28 cellular contexts compared by ENCODE assay signal in genomic region chr3:106328224-106328623, GRCh38.
"Had no signal": no experiment of that assay in that cellular context is flagged by ENCODE, and none has a peak within 500 bp of the region (broad histone marks: within the 10 kb centered on the region; RNA-seq: fewer than 3 reads in every experiment).

No MANE protein-coding gene starts in this region.

- H3K4me2 ChIP-seq: hepatocyte had no signal

- H3K4me3 ChIP-seq: adrenal gland, body of pancreas, esophagus squamous epithelium, gastroesophageal sphincter, heart right ventricle, hepatocyte had no signal

- H3K36me3 ChIP-seq: adrenal gland, esophagus squamous epithelium, gastroesophageal sphincter, heart right ventricle, WERI-Rb-1 had no signal

- H3K79me2 ChIP-seq: hepatocyte had no signal

- H3K9me3 ChIP-seq: adrenal gland, body of pancreas had no signal

- H2AFZ ChIP-seq: hepatocyte had no signal

- H3K4me1 ChIP-seq: adrenal gland, body of pancreas, esophagus squamous epithelium, gastroesophageal sphincter, heart right ventricle had no signal

- H3K27ac ChIP-seq: adrenal gland, body of pancreas, epithelial cell of prostate, esophagus squamous epithelium, gastroesophageal sphincter, heart right ventricle, hepatocyte, WERI-Rb-1 had no signal

- DNase-seq: activated B cell treated with CpG ODN at 0.5 μM for 24 hours; activated CD4-positive, alpha-beta T cell treated with anti-CD3 and anti-CD28 coated beads for 48 hours; activated CD4-positive, alpha-beta T cell treated with anti-CD3 and anti-CD28 coated beads, Interleukin-2, amount 50 U/mL, for 1 hour; activated CD4-positive, alpha-beta T cell treated with anti-CD3 and anti-CD28 coated beads, Interleukin-2, amount 50 U/mL, for 48 hours; activated CD8-positive, alpha-beta memory T cell treated with anti-CD3 and anti-CD28 coated beads for 24 hours; activated CD8-positive, alpha-beta T cell treated with anti-CD3 and anti-CD28 coated beads for 36 hours; activated effector memory CD4-positive, alpha-beta T cell treated with anti-CD3 and anti-CD28 coated beads, Interleukin-2, amount 50 U/mL, for 16 hours; activated naive CD4-positive, alpha-beta T cell treated with anti-CD3 and anti-CD28 coated beads for 36 hours; activated naive CD8-positive, alpha-beta T cell treated with anti-CD3 and anti-CD28 coated beads for 36 hours; activated naive CD8-positive, alpha-beta T cell treated with anti-CD3 and anti-CD28 coated beads, Interleukin-2, amount 50 U/mL, for 24 hours; activated T-cell treated with anti-CD3 and anti-CD28 coated beads, Interleukin-2, amount 50 U/mL, for 4 hours; adrenal gland; amygdala; aorta; body of pancreas; caudate nucleus; cortex of kidney; dermis blood vessel endothelial cell; effector CD8-positive, alpha-beta T cell; esophagus squamous epithelium; foreskin melanocyte; heart right ventricle; T1000; WERI-Rb-1 had no signal

- ATAC-seq: activated CD4-positive, CD25-positive, alpha-beta regulatory T cell treated with anti-CD3 and anti-CD28 coated beads, Interleukin-2, amount 50 U/mL, for 24 hours; activated CD8-positive, alpha-beta T cell treated with anti-CD3 and anti-CD28 coated beads for 36 hours; activated naive CD8-positive, alpha-beta T cell treated with anti-CD3 and anti-CD28 coated beads, Interleukin-2, amount 50 U/mL, for 24 hours; activated T-cell treated with anti-CD3 and anti-CD28 coated beads, Interleukin-2, amount 50 U/mL, for 4 hours; body of pancreas; gastroesophageal sphincter; heart right ventricle had no signal

- H3K27me3 ChIP-seq: adrenal gland, body of pancreas, esophagus squamous epithelium, gastroesophageal sphincter, heart right ventricle, hepatocyte had no signal
